Comparison of ENCODE assay signal across 8 cellular contexts in genomic region chr12:122981587-122982493, GRCh38. TPM values are rescaled to one million over a fixed set of nuclear protein-coding genes. Genes with fewer than 3 reads are reported as not detected.
DNase-seq lines count a peak whose midpoint lies in the region; ATAC-seq and TF ChIP-seq lines count a peak whose summit lies in the region.

No MANE protein-coding gene starts in this region.

- ATAC-seq in memory B cell (ENCODE audit: low read depth) = no peak

- peak overlapping the region; percentile 93 for H3K4me3 Mint-ChIP-seq in memory B cell

- H3K27me3 Mint-ChIP-seq in memory B cell = no peaks in the 10 kb centered on the region

- DNase-seq in stimulated activated CD4-positive, alpha-beta T cell treated with anti-CD3 and anti-CD28 coated beads, Interleukin-1b, Interleukin-23, amount 100 ng/mL, for 48 hours = peak; percentile 1
- no peak for DNase-seq in stimulated activated CD4-positive, alpha-beta T cell treated with anti-CD3 and anti-CD28 coated beads, Interleukin-4, amount 100 ng/mL, for 1 hour
- DNase-seq in astrocyte of the cerebellum (ENCODE audit: low read depth) (no peak), memory B cell (ENCODE audit: low spot score in 2 of 2) (no peak), uterus (no peak), NCI-H1417 treated with DMSO at 0.1 percent for 48 hours (lab: John Stamatoyannopoulos, UW) (no peak), Ammon's horn (ENCODE audit: low spot score) (no peak)
- DNase-seq in central memory CD4-positive, alpha-beta T cell = no peak

- in situ Hi-C loops in astrocyte of the cerebellum (cut with HindIII; ENCODE audit: low sequenced_read_pairs) = no loop called here

- no peak for TF ChIP-seq POLR2A in uterus (IDR thresholded peaks at IDR 0.05)

- H3K4me3 ChIP-seq in astrocyte of the cerebellum (ENCODE audit: low read depth, low read length) = peak overlapping the region; percentile 77
- peak overlapping the region; percentile 80 to 99 for H3K4me3 ChIP-seq in uterus

- no peaks in the 10 kb centered on the region for H3K36me3 ChIP-seq in uterus

- H3K9me3 ChIP-seq in uterus = no peaks in the 10 kb centered on the region

- peaks cover 5 to 37% of the 10 kb centered on the region in 2 donors for H3K4me1 ChIP-seq in uterus

- H3K27ac Mint-ChIP-seq in memory B cell = peak overlapping the region; percentile 69

- intact Hi-C loops in uterus (cut with DNase I; ENCODE audit: low total_unique reads) = no loop called here

- H3K9me3 Mint-ChIP-seq in memory B cell = no peaks in the 10 kb centered on the region

- no peak for TF ChIP-seq CTCF in astrocyte of the cerebellum (IDR thresholded peaks at IDR 0.05; ENCODE audit: low read depth, low read length, missing control alignments)
- no peak for TF ChIP-seq CTCF in uterus (IDR thresholded peaks at IDR 0.05)

- H3K27ac ChIP-seq in uterus = peak overlapping the region; percentile 22 to 77

- no peaks in the 10 kb centered on the region for H3K27me3 ChIP-seq in uterus

- peaks cover 9% of the 10 kb centered on the region for H3K36me3 Mint-ChIP-seq in memory B cell

- H3K4me1 Mint-ChIP-seq in memory B cell = peaks cover 30% of the 10 kb centered on the region

RNA-seq across cellular contexts. Expression of gene ARL6IP4, which starts 1.4 kb away (rescaled TPM):
- 100 to 1,000 TPM in 3 of 4 donors, 10 to 100 TPM in 1; 85.9 to 314 (median 207) TPM for total RNA-seq in uterus

RNA-seq across cellular contexts. Expression of gene OGFOD2, which starts 6.8 kb away (rescaled TPM):
- 100 to 1,000 TPM in 1 of 4 donors, 10 to 100 TPM in 3; 13.3 to 133 (median 16.8) TPM for total RNA-seq in uterus

RNA-seq across cellular contexts. Expression of gene ABCB9, which starts 15.6 kb away (rescaled TPM):
- 1 to 10 TPM; 2.0 to 8.6 (median 6.1) TPM for total RNA-seq in uterus
